ENCODE assay signal across 10 cellular contexts in the genomic region with DNA sequence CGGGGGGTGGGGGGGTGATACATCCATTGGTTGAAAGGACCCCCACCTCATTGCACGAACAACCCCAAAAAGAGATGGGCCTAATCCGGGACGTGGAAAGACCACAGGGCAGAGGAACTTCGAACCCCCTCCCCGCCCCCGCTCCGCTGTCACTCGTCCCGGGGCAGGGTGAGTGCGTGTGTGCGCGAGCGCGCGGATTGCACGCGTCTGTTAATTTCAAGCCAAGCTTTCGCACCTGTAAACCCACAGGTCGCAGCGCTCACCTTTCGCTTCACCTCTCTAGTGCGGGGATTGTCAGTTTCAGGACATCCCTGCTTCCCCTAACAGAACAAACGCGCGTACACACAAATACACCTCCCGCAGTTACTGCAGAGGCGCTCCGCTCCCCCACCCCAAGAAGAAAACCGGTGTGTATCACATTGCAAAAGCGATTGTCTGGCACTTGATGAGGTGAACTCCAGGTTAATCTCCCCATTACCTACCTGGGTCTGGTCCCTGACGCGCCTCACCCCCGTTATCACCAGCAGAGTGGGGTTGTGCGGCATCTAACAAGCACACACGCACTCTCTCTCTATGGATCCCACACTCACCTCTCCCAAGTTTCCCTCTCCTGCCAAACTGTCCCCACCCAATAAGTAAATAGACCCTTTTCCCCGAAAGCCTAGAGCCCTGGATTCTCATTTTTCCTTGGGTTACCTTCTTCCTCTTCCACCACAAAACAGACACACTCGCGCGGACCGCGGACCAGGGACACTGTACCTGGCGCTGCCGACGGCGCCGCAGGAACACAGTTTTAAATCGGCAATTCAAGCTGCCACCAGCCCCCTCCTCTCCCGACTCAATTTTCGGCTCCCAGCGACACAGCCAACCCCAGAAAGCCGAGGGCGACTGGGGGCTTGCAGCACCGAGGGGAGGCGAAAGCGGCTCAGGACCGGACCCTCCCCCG. TPM values are rescaled to one million over a fixed set of nuclear protein-coding genes. Genes with fewer than 3 reads are reported as not detected.
DNase-seq lines count a peak whose midpoint lies in the region; ATAC-seq and TF ChIP-seq lines count a peak whose summit lies in the region.
"Had no signal": no experiment of that assay in that cellular context is flagged by ENCODE, and none has a peak within 500 bp of the region (broad histone marks: within the 10 kb centered on the region; RNA-seq: fewer than 3 reads in every experiment).

No MANE protein-coding gene starts in this region.

- no peaks in the 10 kb centered on the region for H3K36me3 Mint-ChIP-seq in type B pancreatic cell

- H2BK120ac ChIP-seq in mesenchymal stem cell (ENCODE audit: low read depth, low read length), result no peak overlapping the region

- no peak for ATAC-seq in body of pancreas

- H3K27ac Mint-ChIP-seq in type B pancreatic cell, result peak overlapping the region; percentile 68

- H2AK5ac ChIP-seq in mesenchymal stem cell (ENCODE audit: low read length, severe bottlenecking), result no peak overlapping the region

- no peak overlapping the region for H2AFZ ChIP-seq in mesenchymal stem cell (ENCODE audit: low read depth, low read length)

- H3K27me3 Mint-ChIP-seq in type B pancreatic cell, result peaks cover 78% of the 10 kb centered on the region

- no peak overlapping the region for H4K8ac ChIP-seq in mesenchymal stem cell (ENCODE audit: low read length)

- H3K79me1 ChIP-seq in mesenchymal stem cell (replicated peaks; ENCODE audit: low read length, poor library complexity, severe bottlenecking), result no peaks in the 10 kb centered on the region

- 9 to 12% methylated on average over 48 to 58 of the region's 58 CpGs for WGBS in body of pancreas, 2 donors
- 3% methylated on average over 54 of the region's 58 CpGs for WGBS in mesenchymal stem cell

- H3K4me1 Mint-ChIP-seq in type B pancreatic cell (ENCODE audit: unreplicated experiment), result peaks cover 26% of the 10 kb centered on the region

- H3K27me3 ChIP-seq in body of pancreas (peaks cover 0 to 51% of the 10 kb centered on the region in 2 donors), mesenchymal stem cell (ENCODE audit: control insufficient read depth in 1 of 2, insufficient read depth in 1 of 2, low read length in 2 of 2) (peaks cover 36 to 78% of the 10 kb centered on the region in 2 experiments)

- H2BK15ac ChIP-seq in mesenchymal stem cell (ENCODE audit: low read depth, poor library complexity, severe bottlenecking), result no peak overlapping the region

- DNase-seq in activated naive CD4-positive, alpha-beta T cell treated with Interleukin-2 at 50 U/mL for 16 hours, result peak; percentile 1
- DNase-seq in activated naive CD4-positive, alpha-beta T cell treated with anti-CD3 and anti-CD28 coated beads, Interleukin-2, amount 50 U/mL, for 16 hours, result no peak
- DNase-seq in body of pancreas (peak; percentile 1 to 11 (median 6)), mesenchymal stem cell (no peak), type B pancreatic cell (ENCODE audit: extremely low spot score, unreplicated experiment) (peak; percentile 71), ureter (ENCODE audit: low spot score) (no peak), NCI-H1930 (lab: John Stamatoyannopoulos, UW) (no peak), SIG-M5 treated with dmso at 0.1 percent for 504 hours (lab: John Stamatoyannopoulos, UW; ENCODE audit: unreplicated experiment) (no peak)
- DNase-seq: DND-41 had no signal

- H3K23ac ChIP-seq in mesenchymal stem cell (ENCODE audit: low read length in 2 of 2), result no peak overlapping the region

- no peak overlapping the region for H2BK5ac ChIP-seq in mesenchymal stem cell (ENCODE audit: low read depth, low read length, poor library complexity, severe bottlenecking)

- intact Hi-C loops in body of pancreas (cut with DNase I), result no loop called here

- H3K27ac ChIP-seq in body of pancreas (no peak overlapping the region), mesenchymal stem cell (ENCODE audit: low read length, poor library complexity, severe bottlenecking) (no peak overlapping the region)
- H3K27ac ChIP-seq: HL-60 had no signal

- H2BK12ac ChIP-seq in mesenchymal stem cell (ENCODE audit: low read length in 2 of 2), result no peak overlapping the region

- TF ChIP-seq CTCF in body of pancreas (IDR thresholded peaks at IDR 0.05) (no peak), type B pancreatic cell (conservative IDR thresholded peaks at IDR 0.05) (no peak)

- no peaks in the 10 kb centered on the region for H3K9me3 Mint-ChIP-seq in type B pancreatic cell

- H3K4me3 Mint-ChIP-seq in type B pancreatic cell, result peak overlapping the region; percentile 93

- H3K9me3 ChIP-seq in body of pancreas (peaks cover 0 to 8% (median 0%) of the 10 kb centered on the region in 3 donors), mesenchymal stem cell (ENCODE audit: control insufficient read depth, low read length) (no peaks in the 10 kb centered on the region)

- peaks cover 61% of the 10 kb centered on the region for H3K4me1 ChIP-seq in body of pancreas
- H3K4me1 ChIP-seq in mesenchymal stem cell (ENCODE audit: control insufficient read depth, insufficient read depth, low read depth, low read length), result peaks cover 55% of the 10 kb centered on the region

- H3K4ac ChIP-seq in mesenchymal stem cell (ENCODE audit: low read depth in 1 of 2, low read length in 2 of 2), result no peak overlapping the region

- no peak overlapping the region for H4K91ac ChIP-seq in mesenchymal stem cell (ENCODE audit: low read length)

- TF ChIP-seq POLR2A in body of pancreas (IDR thresholded peaks at IDR 0.05), result no peak

- H3K4me2 ChIP-seq in mesenchymal stem cell (ENCODE audit: low read length, poor library complexity, severe bottlenecking), result peak overlapping the region; percentile 63

- peak overlapping the region; percentile 81 for H3K9ac ChIP-seq in mesenchymal stem cell (ENCODE audit: low read length)

- H3K4me3 ChIP-seq in body of pancreas (no peak overlapping the region), mesenchymal stem cell (ENCODE audit: insufficient read depth in 1 of 2, low read depth in 1 of 2, low read length in 2 of 2) (peak overlapping the region; percentile 41 to 87)

- H3K36me3 ChIP-seq in body of pancreas (replicated peaks in 1 of 2; ENCODE audit: insufficient read depth in 1 of 2, low read depth in 2 of 2) (no peaks in the 10 kb centered on the region), mesenchymal stem cell (ENCODE audit: control insufficient read depth in 1 of 2, insufficient read depth in 2 of 2, low read depth in 1 of 2, low read length in 2 of 2) (no peaks in the 10 kb centered on the region)

- no peak overlapping the region for H3K18ac ChIP-seq in mesenchymal stem cell (ENCODE audit: low read depth in 1 of 2, low read length in 2 of 2)

- H3K14ac ChIP-seq in mesenchymal stem cell (ENCODE audit: low read length in 2 of 2), result no peak overlapping the region

RNA-seq across cellular contexts. Expression of a gene that starts 1.0 kb away (rescaled TPM):
- 1 to 10 TPM in 1 of 2 donors, under 1 TPM in 1; 0.52 to 4.9 TPM for total RNA-seq in body of pancreas
- polyA plus RNA-seq in mesenchymal stem cell (2013, experiment 1 of 2), result 0.08 TPM
- polyA plus RNA-seq in mesenchymal stem cell (2013, experiment 2 of 2), result 0.10 TPM
- total RNA-seq in type B pancreatic cell (ENCODE audit: low replicate concordance), result 5.4 and 23.6 TPM in 2 replicates
- total RNA-seq in ureter, result 1.1 TPM

Comparison
In these comparisons a context has a peak if more than half of its experiments do, and no peak if none do; other contexts are left out.
1. DNase-seq: peak in activated naive CD4-positive, alpha-beta T cell treated with Interleukin-2 at 50 U/mL for 16 hours (single experiment), body of pancreas (4 of 4) and type B pancreatic cell (single experiment); none in activated naive CD4-positive, alpha-beta T cell treated with anti-CD3 and anti-CD28 coated beads, Interleukin-2, amount 50 U/mL, for 16 hours (single experiment), mesenchymal stem cell (single experiment), ureter (single experiment), NCI-H1930 (0 of 2) and SIG-M5 treated with dmso at 0.1 percent for 504 hours (single experiment).
2. H3K4me3 ChIP-seq: peak in mesenchymal stem cell (2 of 2); none in body of pancreas (0 of 2).